ENCODE assay signal across 26 cellular contexts in genomic region chrX:132180929-132181328, GRCh38. TPM values are rescaled to one million over a fixed set of nuclear protein-coding genes. Genes with fewer than 3 reads are reported as not detected.
"Had no signal": no experiment of that assay in that cellular context is flagged by ENCODE, and none has a peak within 500 bp of the region (broad histone marks: within the 10 kb centered on the region; RNA-seq: fewer than 3 reads in every experiment).

No MANE protein-coding gene starts in this region.

- H3K27me3 ChIP-seq: esophagus muscularis mucosa, foreskin keratinocyte, left lung, ovary, tibial nerve had no signal

- H3K9me3 ChIP-seq: esophagus muscularis mucosa, heart left ventricle, left lung, ovary, psoas muscle, tibial nerve had no signal

- ATAC-seq: activated CD8-positive, alpha-beta memory T cell treated with anti-CD3 and anti-CD28 coated beads, Interleukin-2, amount 10 ng/mL, durations not matched to agents 7 days and 5 days; activated CD8-positive, alpha-beta T cell treated with anti-CD3 and anti-CD28 coated beads for 36 hours; activated naive CD4-positive, alpha-beta T cell treated with anti-CD3 and anti-CD28 coated beads, Interleukin-2, amount 50 U/mL, for 72 hours; left lung; psoas muscle; T-helper 17 cell; WTC11 had no signal

- H3K4me3 ChIP-seq: esophagus muscularis mucosa, heart left ventricle, left lung, lung, ovary, psoas muscle, tibial nerve had no signal

- DNase-seq: activated CD4-positive, alpha-beta T cell treated with anti-CD3 and anti-CD28 coated beads, Interleukin-2, amount 50 U/mL, for 1 hour; activated CD8-positive, alpha-beta memory T cell treated with anti-CD3 and anti-CD28 coated beads, Interleukin-2, amount 10 ng/mL, durations not matched to agents 7 days and 5 days; activated CD8-positive, alpha-beta T cell treated with anti-CD3 and anti-CD28 coated beads for 36 hours; activated naive CD4-positive, alpha-beta T cell; activated T-cell treated with anti-CD3 and anti-CD28 coated beads, Interleukin-2, amount 50 U/mL, for 48 hours; endodermal cell; left lung; mesendoderm; naive B cell; nephron progenitor cell; ovary; psoas muscle; stimulated activated CD4-positive, alpha-beta T cell treated with anti-CD3 and anti-CD28 coated beads, Interleukin-2, amount 100 ng/mL, for 48 hours; stimulated activated naive CD4-positive, alpha-beta T cell treated with Interleukin-2 at 50 U/mL for 16 hours; T-helper 17 cell; T1000 had no signal

- H3K4me1 ChIP-seq: esophagus muscularis mucosa, foreskin keratinocyte, heart left ventricle, left lung, psoas muscle, tibial nerve had no signal

- H3K27ac ChIP-seq: esophagus muscularis mucosa, foreskin keratinocyte, heart left ventricle, left lung, ovary, psoas muscle, tibial nerve had no signal

- H3K36me3 ChIP-seq: esophagus muscularis mucosa, heart left ventricle, left lung, ovary, tibial nerve had no signal

RNA-seq across cellular contexts. Expression of gene FRMD7, which starts 53.1 kb away (rescaled TPM):
- total RNA-seq: activated CD8-positive, alpha-beta memory T cell treated with anti-CD3 and anti-CD28 coated beads, Interleukin-2, amount 10 ng/mL, durations not matched to agents 7 days and 5 days; activated CD8-positive, alpha-beta T cell treated with anti-CD3 and anti-CD28 coated beads for 36 hours; activated naive CD4-positive, alpha-beta T cell treated with anti-CD3 and anti-CD28 coated beads, Interleukin-2, amount 50 U/mL, for 72 hours; activated T-helper 2 cell treated with anti-CD3 and anti-CD28 coated beads, Interferon-gamma antibody, Interleukin-2, Interleukin-4, amounts not matched to agents 10 μg/mL and 5 μg/mL and 100 μg/mL, durations not matched to agents 14 hours and 24 hours and 36 hours; bronchial epithelial cell; endodermal cell; esophagus muscularis mucosa; foreskin keratinocyte; kidney epithelial cell; left lung; lung; T-helper 17 cell; tibial nerve; WTC11 had no signal
